1 cellular context compared by ENCODE assay signal in the genomic region with DNA sequence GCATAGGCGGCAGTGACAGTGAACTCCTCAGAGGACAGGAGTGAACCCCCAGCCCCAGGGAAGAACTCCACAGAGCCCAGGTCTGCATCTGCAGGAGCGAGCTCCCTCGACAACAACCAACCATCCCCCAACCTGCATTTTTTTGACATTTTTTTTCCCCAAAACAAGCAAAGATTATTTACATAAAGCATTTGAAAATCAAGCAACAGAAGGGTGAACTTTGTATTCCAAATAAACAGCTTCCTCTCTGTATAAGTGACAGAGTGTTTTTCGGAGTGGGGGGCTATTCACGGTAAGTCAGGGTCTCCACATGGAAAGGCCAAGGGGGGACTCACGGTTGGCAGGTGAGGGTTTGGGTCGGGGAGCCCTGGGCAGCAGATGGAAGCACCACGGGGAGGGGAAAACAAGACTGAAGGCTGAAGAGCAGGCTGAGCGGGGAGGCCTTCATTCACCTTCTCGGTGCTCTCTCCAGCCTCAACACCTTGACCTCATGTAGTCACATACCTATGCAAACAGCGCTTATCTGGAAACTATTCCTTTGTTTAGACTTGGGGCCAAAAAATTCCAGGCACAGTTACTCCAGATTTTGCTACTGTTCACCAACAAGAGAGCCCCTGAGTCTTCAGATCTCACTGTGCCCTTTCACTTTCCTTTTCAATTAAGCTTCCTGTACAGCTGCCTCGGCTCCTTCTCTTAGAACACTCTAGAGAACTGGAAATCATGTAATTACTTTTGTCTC.
TF ChIP-seq lines count a peak whose summit lies in the region.

No MANE protein-coding gene starts in this region.

TF ChIP-seq in GM12878, 131 proteins besides CTCF, POLR2A, EP300 and RAD21 (continued from another document and continues in another):
- no peak for TF ChIP-seq SUPT20H (IDR thresholded peaks at IDR 0.05; ENCODE audit: borderline replicate concordance, control insufficient read depth, low read depth, low read length)
- no peak for TF ChIP-seq ZNF274 (IDR thresholded peaks at IDR 0.05; ENCODE audit: insufficient read depth, insufficient read length)
- 0 out of 3 replicates have a peak, but pooled peaks have one; percentile 34 for TF ChIP-seq POU2F2 (IDR thresholded peaks at IDR 0.05; ENCODE audit: borderline replicate concordance, low read depth, low read length)
- TF ChIP-seq BHLHE40 (IDR thresholded peaks at IDR 0.05; ENCODE audit: borderline replicate concordance in 1 of 2, low read depth in 2 of 2, low read length in 1 of 2): no peak
- no peak for TF ChIP-seq ASH2L (IDR thresholded peaks at IDR 0.05; ENCODE audit: borderline replicate concordance, low read depth)
- TF ChIP-seq ATF2 (IDR thresholded peaks at IDR 0.05; ENCODE audit: low read length): no peak
- no peak for TF ChIP-seq YBX1 (IDR thresholded peaks at IDR 0.05)
- TF ChIP-seq, protein P1, sequence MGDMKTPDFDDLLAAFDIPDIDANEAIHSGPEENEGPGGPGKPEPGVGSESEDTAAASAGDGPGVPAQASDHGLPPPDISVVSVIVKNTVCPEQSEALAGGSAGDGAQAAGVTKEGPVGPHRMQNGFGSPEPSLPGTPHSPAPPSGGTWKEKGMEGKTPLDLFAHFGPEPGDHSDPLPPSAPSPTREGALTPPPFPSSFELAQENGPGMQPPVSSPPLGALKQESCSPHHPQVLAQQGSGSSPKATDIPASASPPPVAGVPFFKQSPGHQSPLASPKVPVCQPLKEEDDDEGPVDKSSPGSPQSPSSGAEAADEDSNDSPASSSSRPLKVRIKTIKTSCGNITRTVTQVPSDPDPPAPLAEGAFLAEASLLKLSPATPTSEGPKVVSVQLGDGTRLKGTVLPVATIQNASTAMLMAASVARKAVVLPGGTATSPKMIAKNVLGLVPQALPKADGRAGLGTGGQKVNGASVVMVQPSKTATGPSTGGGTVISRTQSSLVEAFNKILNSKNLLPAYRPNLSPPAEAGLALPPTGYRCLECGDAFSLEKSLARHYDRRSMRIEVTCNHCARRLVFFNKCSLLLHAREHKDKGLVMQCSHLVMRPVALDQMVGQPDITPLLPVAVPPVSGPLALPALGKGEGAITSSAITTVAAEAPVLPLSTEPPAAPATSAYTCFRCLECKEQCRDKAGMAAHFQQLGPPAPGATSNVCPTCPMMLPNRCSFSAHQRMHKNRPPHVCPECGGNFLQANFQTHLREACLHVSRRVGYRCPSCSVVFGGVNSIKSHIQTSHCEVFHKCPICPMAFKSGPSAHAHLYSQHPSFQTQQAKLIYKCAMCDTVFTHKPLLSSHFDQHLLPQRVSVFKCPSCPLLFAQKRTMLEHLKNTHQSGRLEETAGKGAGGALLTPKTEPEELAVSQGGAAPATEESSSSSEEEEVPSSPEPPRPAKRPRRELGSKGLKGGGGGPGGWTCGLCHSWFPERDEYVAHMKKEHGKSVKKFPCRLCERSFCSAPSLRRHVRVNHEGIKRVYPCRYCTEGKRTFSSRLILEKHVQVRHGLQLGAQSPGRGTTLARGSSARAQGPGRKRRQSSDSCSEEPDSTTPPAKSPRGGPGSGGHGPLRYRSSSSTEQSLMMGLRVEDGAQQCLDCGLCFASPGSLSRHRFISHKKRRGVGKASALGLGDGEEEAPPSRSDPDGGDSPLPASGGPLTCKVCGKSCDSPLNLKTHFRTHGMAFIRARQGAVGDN (IDR thresholded peaks at IDR 0.05): no peak; the same call in 1 of the 2 replicates
- peak; percentile 33; the same call in 1 of the 2 replicates for TF ChIP-seq NBN (IDR thresholded peaks at IDR 0.05)
- TF ChIP-seq, protein P2, sequence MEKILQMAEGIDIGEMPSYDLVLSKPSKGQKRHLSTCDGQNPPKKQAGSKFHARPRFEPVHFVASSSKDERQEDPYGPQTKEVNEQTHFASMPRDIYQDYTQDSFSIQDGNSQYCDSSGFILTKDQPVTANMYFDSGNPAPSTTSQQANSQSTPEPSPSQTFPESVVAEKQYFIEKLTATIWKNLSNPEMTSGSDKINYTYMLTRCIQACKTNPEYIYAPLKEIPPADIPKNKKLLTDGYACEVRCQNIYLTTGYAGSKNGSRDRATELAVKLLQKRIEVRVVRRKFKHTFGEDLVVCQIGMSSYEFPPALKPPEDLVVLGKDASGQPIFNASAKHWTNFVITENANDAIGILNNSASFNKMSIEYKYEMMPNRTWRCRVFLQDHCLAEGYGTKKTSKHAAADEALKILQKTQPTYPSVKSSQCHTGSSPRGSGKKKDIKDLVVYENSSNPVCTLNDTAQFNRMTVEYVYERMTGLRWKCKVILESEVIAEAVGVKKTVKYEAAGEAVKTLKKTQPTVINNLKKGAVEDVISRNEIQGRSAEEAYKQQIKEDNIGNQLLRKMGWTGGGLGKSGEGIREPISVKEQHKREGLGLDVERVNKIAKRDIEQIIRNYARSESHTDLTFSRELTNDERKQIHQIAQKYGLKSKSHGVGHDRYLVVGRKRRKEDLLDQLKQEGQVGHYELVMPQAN (conservative IDR thresholded peaks at IDR 0.05): no peak
- no peak for TF ChIP-seq CEBPB (IDR thresholded peaks at IDR 0.05; ENCODE audit: borderline replicate concordance in 1 of 2, low read depth in 2 of 2, low read length in 2 of 2)
- TF ChIP-seq CBFB (IDR thresholded peaks at IDR 0.05; ENCODE audit: low read depth): no peak
- 0 out of 2 replicates have a peak, but pooled peaks have one; percentile 11 for TF ChIP-seq TAF1 (IDR thresholded peaks at IDR 0.05; ENCODE audit: borderline replicate concordance, low read depth, low read length)
- peak; percentile 83 for TF ChIP-seq MLLT1 (IDR thresholded peaks at IDR 0.05)
- TF ChIP-seq, protein P3, sequence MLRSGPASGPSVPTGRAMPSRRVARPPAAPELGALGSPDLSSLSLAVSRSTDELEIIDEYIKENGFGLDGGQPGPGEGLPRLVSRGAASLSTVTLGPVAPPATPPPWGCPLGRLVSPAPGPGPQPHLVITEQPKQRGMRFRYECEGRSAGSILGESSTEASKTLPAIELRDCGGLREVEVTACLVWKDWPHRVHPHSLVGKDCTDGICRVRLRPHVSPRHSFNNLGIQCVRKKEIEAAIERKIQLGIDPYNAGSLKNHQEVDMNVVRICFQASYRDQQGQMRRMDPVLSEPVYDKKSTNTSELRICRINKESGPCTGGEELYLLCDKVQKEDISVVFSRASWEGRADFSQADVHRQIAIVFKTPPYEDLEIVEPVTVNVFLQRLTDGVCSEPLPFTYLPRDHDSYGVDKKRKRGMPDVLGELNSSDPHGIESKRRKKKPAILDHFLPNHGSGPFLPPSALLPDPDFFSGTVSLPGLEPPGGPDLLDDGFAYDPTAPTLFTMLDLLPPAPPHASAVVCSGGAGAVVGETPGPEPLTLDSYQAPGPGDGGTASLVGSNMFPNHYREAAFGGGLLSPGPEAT (IDR thresholded peaks at IDR 0.05; ENCODE audit: low read depth): peak; percentile 76
- no peak for TF ChIP-seq ZNF24 (IDR thresholded peaks at IDR 0.05)
- no peak for TF ChIP-seq TCF12 (IDR thresholded peaks at IDR 0.05; ENCODE audit: low read depth, low read length)
- peak; percentile 30; the same call in 1 of the 2 replicates for TF ChIP-seq ZNF207 (IDR thresholded peaks at IDR 0.05; ENCODE audit: borderline replicate concordance)
- 0 out of 2 replicates have a peak, but pooled peaks have one; percentile 13 for TF ChIP-seq SMARCA5 (IDR thresholded peaks at IDR 0.05)
- TF ChIP-seq RB1 (IDR thresholded peaks at IDR 0.05; ENCODE audit: borderline replicate concordance): no peak
- 0 out of 2 replicates have a peak, but pooled peaks have one; percentile 23 for TF ChIP-seq MXI1 (IDR thresholded peaks at IDR 0.05; ENCODE audit: low read depth, low read length)
- TF ChIP-seq ETV6 (conservative IDR thresholded peaks at IDR 0.05 in 1 of 2, IDR thresholded peaks at IDR 0.05 in 1 of 2; ENCODE audit: borderline replicate concordance in 1 of 2, low read depth in 1 of 2): no peak
- no peak for TF ChIP-seq MTA2 (IDR thresholded peaks at IDR 0.05; ENCODE audit: low read depth)
- TF ChIP-seq JUNB (IDR thresholded peaks at IDR 0.05): no peak
- TF ChIP-seq ATF7 (IDR thresholded peaks at IDR 0.05; ENCODE audit: low read depth): peak; percentile 9; the same call in 1 of the 2 replicates
- TF ChIP-seq SUZ12 (IDR thresholded peaks at IDR 0.05; ENCODE audit: unreplicated experiment): no peak
- TF ChIP-seq POLR2AphosphoS2 (IDR thresholded peaks at IDR 0.05; ENCODE audit: low read depth, low read length): no peak
- no peak for TF ChIP-seq RCOR1 (conservative IDR thresholded peaks at IDR 0.05; ENCODE audit: low read depth, low read length)
- TF ChIP-seq ZBTB33 (IDR thresholded peaks at IDR 0.05): no peak
- TF ChIP-seq PML (IDR thresholded peaks at IDR 0.05; ENCODE audit: low read length): no peak
- TF ChIP-seq, protein P4, sequence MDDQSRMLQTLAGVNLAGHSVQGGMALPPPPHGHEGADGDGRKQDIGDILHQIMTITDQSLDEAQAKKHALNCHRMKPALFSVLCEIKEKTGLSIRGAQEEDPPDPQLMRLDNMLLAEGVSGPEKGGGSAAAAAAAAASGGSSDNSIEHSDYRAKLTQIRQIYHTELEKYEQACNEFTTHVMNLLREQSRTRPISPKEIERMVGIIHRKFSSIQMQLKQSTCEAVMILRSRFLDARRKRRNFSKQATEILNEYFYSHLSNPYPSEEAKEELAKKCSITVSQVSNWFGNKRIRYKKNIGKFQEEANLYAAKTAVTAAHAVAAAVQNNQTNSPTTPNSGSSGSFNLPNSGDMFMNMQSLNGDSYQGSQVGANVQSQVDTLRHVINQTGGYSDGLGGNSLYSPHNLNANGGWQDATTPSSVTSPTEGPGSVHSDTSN (IDR thresholded peaks at IDR 0.05; ENCODE audit: insufficient replicate concordance, low read depth, low read length): no peak
- TF ChIP-seq STAT1 (conservative IDR thresholded peaks at IDR 0.05): no peak
- TF ChIP-seq TBL1XR1 (IDR thresholded peaks at IDR 0.05; ENCODE audit: low read depth, low read length): no peak
- no peak for TF ChIP-seq ZBTB11 (CRISPR knock-in tag; IDR thresholded peaks at IDR 0.05)
- no peak for TF ChIP-seq NFXL1 (IDR thresholded peaks at IDR 0.05; ENCODE audit: borderline replicate concordance)
- no peak for TF ChIP-seq SREBF2 (IDR thresholded peaks at IDR 0.05; ENCODE audit: low read length)
- TF ChIP-seq JUND (IDR thresholded peaks at IDR 0.05; ENCODE audit: low read depth, low read length): no peak
- TF ChIP-seq ZNF217 (IDR thresholded peaks at IDR 0.05): no peak
- TF ChIP-seq PAX8 (IDR thresholded peaks at IDR 0.05): no peak
- TF ChIP-seq BACH1 (IDR thresholded peaks at IDR 0.05; ENCODE audit: borderline replicate concordance): no peak
